Comparison of ENCODE assay signal across 8 cellular contexts in genomic region chr9:95506438-95506691, GRCh38. TPM values are rescaled to one million over a fixed set of nuclear protein-coding genes. Genes with fewer than 3 reads are reported as not detected.
A peak's percentile ranks its signal among the peaks of the same experiment; 100 is the strongest.
DNase-seq lines count a peak whose midpoint lies in the region; ATAC-seq, FAIRE-seq and TF ChIP-seq lines count a peak whose summit lies in the region.

No MANE protein-coding gene starts in this region.

- ATAC-seq in A549 = peak in 1 of 2 experiments; percentile 3; a peak in 1 of 6 replicates
- ATAC-seq in heart left ventricle = no peak
- ATAC-seq in HG02970 (IDR thresholded peaks at IDR 0.05; ENCODE audit: low FRiP score, unreplicated experiment) = no peak

- intact Hi-C loops in heart left ventricle (cut with DNase I) = loop anchor here in 8 of 10 donors (5.0 to 10.0 kb wide), 6 partner anchors 44 to 711 kb away; partner anchors contain the start of genes FANCC (in 5 of the 8) and ERCC6L2 (in 4 of the 8)

- 0% methylated on average over 5 of the region's 22 CpGs for WGBS in A549 (ENCODE audit: missing lambda C conversion rate)
- 0 to 1% (median 0%) methylated on average over 7 to 22 of the region's 22 CpGs for WGBS in heart left ventricle, 4 donors

- H3K4me2 ChIP-seq in A549 = peak overlapping the region; percentile 100

- H3K4me1 ChIP-seq in A549 (peaks cover 22% of the 10 kb centered on the region), HUES6 (ENCODE audit: control insufficient read depth, insufficient read depth, low read length) (peaks cover 16% of the 10 kb centered on the region), heart left ventricle (peaks cover 0 to 47% (median 17%) of the 10 kb centered on the region in 12 donors)

- no peaks in the 10 kb centered on the region for H3K9me3 ChIP-seq in A549
- H3K9me3 ChIP-seq in HUES6 (ENCODE audit: control insufficient read depth, insufficient read depth, low read depth, low read length) = no peaks in the 10 kb centered on the region
- no peaks in the 10 kb centered on the region for H3K9me3 ChIP-seq in heart left ventricle

- POLR2A ChIA-PET in A549 (lab: Yijun Ruan, JAX) = interaction anchor here (0.6 to 1.3 kb wide), 2 partner anchors 193 to 370 kb away, joined by 3 to 4 read pairs; partner anchors contain the start of gene ERCC6L2
- POLR2A ChIA-PET in GM10248 (lab: Yijun Ruan, JAX) = no interaction called here

- TF ChIP-seq POLR2A in A549 (IDR thresholded peaks at IDR 0.05; ENCODE audit: low read length) (no peak), heart left ventricle (IDR thresholded peaks at IDR 0.05) (no peak)

- TF ChIP-seq RAD21 in A549 (conservative IDR thresholded peaks at IDR 0.05 in 1 of 2, IDR thresholded peaks at IDR 0.05 in 1 of 2) = no peak

- H3K36me3 ChIP-seq in HUES6 (ENCODE audit: control insufficient read depth, insufficient read depth, low read length) = peaks cover 18% of the 10 kb centered on the region; the same call in 1 of the 2 replicates
- no peaks in the 10 kb centered on the region for H3K36me3 ChIP-seq in heart left ventricle

- peak; percentile 27 to 36 for DNase-seq in A549 (ENCODE audit: low read depth in 1 of 2, low spot score in 1 of 2)
- DNase-seq in GM10248 (ENCODE audit: extremely low spot score) = peak; percentile 62
- DNase-seq in activated CD8-positive, alpha-beta memory T cell treated with anti-CD3 and anti-CD28 coated beads, Interleukin-2, amount 50 U/mL, for 48 hours = peak; percentile 73
- peak in 4 of 5 donors; percentile 52 to 64 (median 59) for DNase-seq in heart left ventricle
- DNase-seq in retina = peak; percentile 87
- no peak for DNase-seq in NCI-H1694 (lab: John Stamatoyannopoulos, UW)

- TF ChIP-seq CTCF in A549 (IDR thresholded peaks at IDR 0.05) (no peak; the same call in 2 of the 3 replicates), GM10248 (IDR thresholded peaks at IDR 0.05; ENCODE audit: control extremely low read depth, extremely low read depth, low read depth, missing control alignments) (no peak), heart left ventricle (IDR thresholded peaks at IDR 0.05) (no peak)

- no peaks in the 10 kb centered on the region for H3K27me3 ChIP-seq in HUES6 (ENCODE audit: control insufficient read depth, insufficient read depth, low read length)
- H3K27me3 ChIP-seq in heart left ventricle = peaks cover 0 to 43% (median 0%) of the 10 kb centered on the region in 9 donors

- CTCF ChIA-PET in A549 (lab: Yijun Ruan, JAX) (interaction anchor here (1.0 kb wide), 1 partner anchor 193 kb away, joined by 4 read pairs; no protein-coding TSS in a partner anchor), GM10248 (lab: Yijun Ruan, JAX) (no interaction called here)

- no peak for TF ChIP-seq EP300 in A549 (IDR thresholded peaks at IDR 0.05)

- peak overlapping the region; percentile 88 to 97 for H3K27ac ChIP-seq in A549
- peak overlapping the region; percentile 90; the same call in 1 of the 2 replicates for H3K27ac ChIP-seq in HUES6 (ENCODE audit: low read depth, low read length)
- H3K27ac ChIP-seq in heart left ventricle = peak overlapping the region; percentile 88 to 99 (median 92)

- H3K4me3 ChIP-seq in A549 (peak overlapping the region; percentile 84), HUES6 (ENCODE audit: low read depth, low read length) (peak overlapping the region; percentile 97), heart left ventricle (peak overlapping the region; percentile 66 to 96 (median 76))

- peak overlapping the region; percentile 91 for H3K9ac ChIP-seq in HUES6 (ENCODE audit: low read length)

- no peak for FAIRE-seq in A549 (lab: Jason Lieb, UNC)

TF ChIP-seq in A549, 52 proteins besides CTCF, POLR2A, EP300 and RAD21:
- TF ChIP-seq FOSB (CRISPR knock-in tag; IDR thresholded peaks at IDR 0.05) (no peak), REST (IDR thresholded peaks at IDR 0.05) (no peak)

RNA-seq across cellular contexts. Expression of gene PTCH1, which starts 10.4 kb away (rescaled TPM):
- 4.8 and 7.7 TPM in 2 replicates for polyA plus RNA-seq in A549 (2011; rRNA removed)
- 2.9 and 4.8 TPM in 2 replicates for polyA plus RNA-seq in A549 (2012; cell fraction: cytosol; rRNA removed)
- 8.1 and 8.2 TPM in 2 replicates for polyA plus RNA-seq in A549 (2012; cell fraction: nucleus; rRNA removed)
- 1.6 to 1.9 TPM (median 1.9 TPM) in 3 replicates for polyA plus RNA-seq in A549 (2017; fragmentation: RNase III; extraction: RNeasy Plus Mini Kit Qiagen cat#74134 plus additional on column Dnase treatment)
- 11.4 and 19.0 TPM in 2 replicates for polyA minus RNA-seq in A549 (2011; rRNA and poly(A)+ RNA removed)
- 10 to 100 TPM in 2 of 9 donors, 1 to 10 TPM in 7; 2.9 to 15.2 (median 6.6) TPM for total RNA-seq in heart left ventricle
- polyA plus RNA-seq in heart left ventricle = 1 to 10 TPM; 2.2 to 3.8 TPM
